ENCODE assay signal across 9 cellular contexts in genomic region chr3:72821170-72821781, GRCh38. TPM values are rescaled to one million over a fixed set of nuclear protein-coding genes. Genes with fewer than 3 reads are reported as not detected.
DNase-seq lines count a peak whose midpoint lies in the region; ATAC-seq and TF ChIP-seq lines count a peak whose summit lies in the region.
"Had no signal": no experiment of that assay in that cellular context is flagged by ENCODE, and none has a peak within 500 bp of the region (broad histone marks: within the 10 kb centered on the region; RNA-seq: fewer than 3 reads in every experiment).

No MANE protein-coding gene starts in this region.

- intact Hi-C loops in Calu3 (cut with micrococcal nuclease; ENCODE audit: unreplicated experiment) (loop anchor here (5.0 kb wide), 2 partner anchors 374 to 439 kb away; partner anchors contain the start of gene RYBP), PC-3 (cut with micrococcal nuclease) (loop anchor here (1.0 to 5.0 kb wide), 7 partner anchors 99 to 1109 kb away; partner anchors contain the start of gene EIF4E3)

- H3K36me3 Mint-ChIP-seq in Calu3 (ENCODE audit: insufficient read depth, unreplicated experiment), result no peaks in the 10 kb centered on the region

- H3K9me3 ChIP-seq in PC-3 (ENCODE audit: low read length), result no peaks in the 10 kb centered on the region
- H3K9me3 ChIP-seq: breast epithelium had no signal

- no peaks in the 10 kb centered on the region for H3K36me3 ChIP-seq in PC-3 (ENCODE audit: low read depth, low read length)
- H3K36me3 ChIP-seq: breast epithelium had no signal

- H3K9me3 Mint-ChIP-seq in Calu3 (ENCODE audit: low read depth, unreplicated experiment), result no peaks in the 10 kb centered on the region

- H3K4me3 ChIP-seq in PC-3 (ENCODE audit: low read length), result no peak overlapping the region
- H3K4me3 ChIP-seq: breast epithelium had no signal

- no peak overlapping the region for H3K9ac ChIP-seq in PC-3 (ENCODE audit: low read length)

- no peaks in the 10 kb centered on the region for H3F3A ChIP-seq in PC-3 (ENCODE audit: low read length, unreplicated experiment)

- peak overlapping the region; percentile 47 for H3K27ac ChIP-seq in PC-3 (ENCODE audit: low read length)
- H3K27ac ChIP-seq: breast epithelium had no signal

- CTCF ChIA-PET in Calu3 (lab: Charles Lee) (interaction anchor here (0.8 to 2.1 kb wide), 5 partner anchors 98 to 946 kb away, joined by 3 to 9 read pairs (median 5); no protein-coding TSS in a partner anchor), PC-3 (lab: Charles Lee) (interaction anchor here (0.5 to 1.4 kb wide), 9 partner anchors 30 to 866 kb away, joined by 3 to 8 read pairs (median 5); no protein-coding TSS in a partner anchor)

- H3K4me1 ChIP-seq in PC-3 (ENCODE audit: insufficient read depth, low read length), result peaks cover 31% of the 10 kb centered on the region

- H3K27me3 Mint-ChIP-seq in Calu3 (ENCODE audit: unreplicated experiment), result no peaks in the 10 kb centered on the region

- no peak overlapping the region for H3K4me3 Mint-ChIP-seq in Calu3 (ENCODE audit: low read depth, unreplicated experiment)

- ATAC-seq in GM21825 (IDR thresholded peaks at IDR 0.05; ENCODE audit: unreplicated experiment) (peak; percentile 36), PC-3 (peak; percentile 79), GM18517 (IDR thresholded peaks at IDR 0.05; ENCODE audit: unreplicated experiment) (no peak)

- POLR2A ChIA-PET in PC-3 (lab: Charles Lee; ENCODE audit: unreplicated experiment), result interaction anchor here (0.5 to 0.6 kb wide), 2 partner anchors 236 to 491 kb away, joined by 3 to 4 read pairs; no protein-coding TSS in a partner anchor

- H2AFZ ChIP-seq in PC-3 (ENCODE audit: low read length), result no peak overlapping the region

- no peaks in the 10 kb centered on the region for H3K9me2 ChIP-seq in PC-3 (replicated peaks; ENCODE audit: low read length)

- H3K27ac Mint-ChIP-seq in Calu3 (ENCODE audit: unreplicated experiment), result no peak overlapping the region

- peaks cover 7% of the 10 kb centered on the region; the same call in 1 of the 2 replicates for H4K20me1 ChIP-seq in PC-3 (ENCODE audit: low read length)

- no peaks in the 10 kb centered on the region for H3K4me1 Mint-ChIP-seq in Calu3 (ENCODE audit: low read depth, unreplicated experiment)

- TF ChIP-seq CTCF in Calu3 (IDR thresholded peaks at IDR 0.05; ENCODE audit: unreplicated experiment) (no peak), PC-3 (conservative IDR thresholded peaks at IDR 0.05; ENCODE audit: low read depth, low read length) (no peak)

- no peaks in the 10 kb centered on the region for H3K79me2 ChIP-seq in PC-3 (ENCODE audit: low read length)

- no peaks in the 10 kb centered on the region for H3K27me3 ChIP-seq in PC-3 (ENCODE audit: low read length)
- H3K27me3 ChIP-seq: breast epithelium had no signal

- DNase-seq in Calu3 (peak; percentile 8), PC-3 (peak; percentile 82), glomerular visceral epithelial cell (ENCODE audit: extremely low spot score) (peak; percentile 68), HuH-7.5 (ENCODE audit: low spot score) (no peak), NCI-H526 treated with DMSO at 0.1 percent for 48 hours (lab: John Stamatoyannopoulos, UW) (no peak), T-helper 9 cell (no peak)

- H3K4me2 ChIP-seq in PC-3 (ENCODE audit: low read length), result peak overlapping the region; percentile 54

- no TSS peak for BruUV-seq in Calu3 (replicated peaks; lab: Mats Ljungman, UMichigan)
- no TSS peak for BruUV-seq in PC-3 (replicated peaks; lab: Mats Ljungman, UMichigan)

RNA-seq across cellular contexts. Expression of gene SHQ1, which starts 27.0 kb away (rescaled TPM):
- total RNA-seq in Calu3 (2022) (19.4 and 22.3 TPM in 2 replicates), PC-3 (2014; rRNA removed) (16.6 and 19.6 TPM in 2 replicates)

Comparison
In these comparisons a context has a peak if more than half of its experiments do, and no peak if none do; other contexts are left out.
1. DNase-seq: peak in Calu3 (single experiment), PC-3 (single experiment) and glomerular visceral epithelial cell (single experiment); none in HuH-7.5 (single experiment), NCI-H526 treated with DMSO at 0.1 percent for 48 hours (single experiment) and T-helper 9 cell (single experiment).